In genomic region chr10:46524471-46525176, GRCh38 we compare ENCODE assay signal across 1 cellular context.
TF ChIP-seq lines count a peak whose summit lies in the region.

No MANE protein-coding gene starts in this region.

TF ChIP-seq in H1, 55 proteins besides CTCF, POLR2A, EP300 and RAD21 (continued from another document):
- peak; percentile 12 for TF ChIP-seq RNF2 (IDR thresholded peaks at IDR 0.05; ENCODE audit: borderline replicate concordance, low read depth, low read length, missing control alignments, poor library complexity, severe bottlenecking)
